1 cellular context compared by ENCODE assay signal in genomic region chr15:31803388-31803884, GRCh38.
TF ChIP-seq lines count a peak whose summit lies in the region.

No MANE protein-coding gene starts in this region.

TF ChIP-seq in H1, 55 proteins besides CTCF, POLR2A, EP300 and RAD21:
- no peak for TF ChIP-seq GABPA (IDR thresholded peaks at IDR 0.05; ENCODE audit: borderline replicate concordance, insufficient read depth, low read length)
- no peak for TF ChIP-seq USF2 (IDR thresholded peaks at IDR 0.05; ENCODE audit: low read length)
- no peak for TF ChIP-seq RFX5 (IDR thresholded peaks at IDR 0.05; ENCODE audit: borderline replicate concordance, low read depth, low read length)
- TF ChIP-seq NANOG (IDR thresholded peaks at IDR 0.05; ENCODE audit: insufficient read depth, low read depth, low read length, poor library complexity, severe bottlenecking): no peak
- TF ChIP-seq MAX (IDR thresholded peaks at IDR 0.05): no peak
- no peak for TF ChIP-seq HDAC6 (IDR thresholded peaks at IDR 0.05; ENCODE audit: low read depth, low read length)
- TF ChIP-seq CEBPB (IDR thresholded peaks at IDR 0.05; ENCODE audit: low read depth, low read length): no peak
- TF ChIP-seq POU5F1 (IDR thresholded peaks at IDR 0.05; ENCODE audit: low read depth, low read length): no peak
- no peak for TF ChIP-seq SAP30 (IDR thresholded peaks at IDR 0.05; ENCODE audit: insufficient read depth, insufficient replicate concordance, low read length)
- no peak for TF ChIP-seq TCF12 (IDR thresholded peaks at IDR 0.05; ENCODE audit: low read depth, low read length)
- no peak for TF ChIP-seq EZH2 (IDR thresholded peaks at IDR 0.05; ENCODE audit: low read depth, low read length, severe bottlenecking)
- no peak for TF ChIP-seq CBX5 (IDR thresholded peaks at IDR 0.05; ENCODE audit: low read depth, low read length)
